1 cellular context compared by ENCODE assay signal in the genomic region with DNA sequence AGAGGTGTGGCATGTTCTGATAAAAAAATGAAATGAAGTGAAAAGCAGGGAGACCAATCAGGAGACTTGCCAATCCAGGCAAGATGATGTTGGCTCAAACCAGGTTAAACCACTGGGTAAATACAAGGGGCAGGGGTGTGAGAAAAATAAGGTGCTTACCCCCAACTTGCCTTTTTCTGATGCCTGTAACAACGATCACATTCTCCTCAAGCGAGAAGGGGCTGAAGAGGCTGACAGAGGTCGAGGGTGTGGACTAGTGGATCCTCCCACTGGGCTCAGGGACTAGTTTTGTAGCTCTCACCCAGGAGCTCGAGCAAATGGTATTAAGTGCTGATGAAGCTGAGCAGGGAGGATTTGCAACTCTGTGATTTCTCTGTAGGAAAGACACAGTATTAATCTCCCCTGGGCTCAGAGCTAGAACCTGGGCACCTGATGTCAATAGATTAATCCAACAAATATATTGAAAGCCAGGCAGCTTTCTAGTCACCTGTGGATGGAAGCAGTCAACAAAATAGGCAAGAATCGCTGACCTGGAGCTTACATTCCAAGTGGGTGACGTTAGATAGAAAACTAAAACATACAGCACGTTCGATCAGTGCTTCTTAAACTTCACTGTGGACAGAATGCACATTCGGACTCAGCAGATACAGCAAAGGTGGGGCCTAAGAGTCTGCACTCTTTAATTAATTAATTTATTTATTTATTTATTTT.
TF ChIP-seq lines count a peak whose summit lies in the region.

No MANE protein-coding gene starts in this region.

TF ChIP-seq in WTC11, 78 proteins besides CTCF, POLR2A, EP300 and RAD21 (continued from another document):
- TF ChIP-seq ARID4B (CRISPR knock-in tag; IDR thresholded peaks at IDR 0.05; ENCODE audit: borderline replicate concordance) (no peak), RORB (CRISPR knock-in tag; IDR thresholded peaks at IDR 0.05) (no peak), ZNF317 (CRISPR knock-in tag; IDR thresholded peaks at IDR 0.05; ENCODE audit: borderline replicate concordance, low read depth) (no peak), ZNF423 (CRISPR knock-in tag; IDR thresholded peaks at IDR 0.05) (no peak), ZNF232 (CRISPR knock-in tag; IDR thresholded peaks at IDR 0.05) (no peak), GRHL2 (CRISPR knock-in tag; IDR thresholded peaks at IDR 0.05; ENCODE audit: insufficient replicate concordance, severe bottlenecking) (no peak), RELA (CRISPR knock-in tag; IDR thresholded peaks at IDR 0.05; ENCODE audit: borderline replicate concordance) (no peak), E2F5 (CRISPR knock-in tag; IDR thresholded peaks at IDR 0.05) (no peak), NR1H2 (CRISPR knock-in tag; IDR thresholded peaks at IDR 0.05) (no peak), ZNF671 (CRISPR knock-in tag; IDR thresholded peaks at IDR 0.05) (no peak), ZNF416 (CRISPR knock-in tag; IDR thresholded peaks at IDR 0.05) (no peak)
- TF ChIP-seq, protein P1, sequence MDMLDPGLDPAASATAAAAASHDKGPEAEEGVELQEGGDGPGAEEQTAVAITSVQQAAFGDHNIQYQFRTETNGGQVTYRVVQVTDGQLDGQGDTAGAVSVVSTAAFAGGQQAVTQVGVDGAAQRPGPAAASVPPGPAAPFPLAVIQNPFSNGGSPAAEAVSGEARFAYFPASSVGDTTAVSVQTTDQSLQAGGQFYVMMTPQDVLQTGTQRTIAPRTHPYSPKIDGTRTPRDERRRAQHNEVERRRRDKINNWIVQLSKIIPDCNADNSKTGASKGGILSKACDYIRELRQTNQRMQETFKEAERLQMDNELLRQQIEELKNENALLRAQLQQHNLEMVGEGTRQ (CRISPR knock-in tag; IDR thresholded peaks at IDR 0.05), result no peak
- TF ChIP-seq, protein P2, sequence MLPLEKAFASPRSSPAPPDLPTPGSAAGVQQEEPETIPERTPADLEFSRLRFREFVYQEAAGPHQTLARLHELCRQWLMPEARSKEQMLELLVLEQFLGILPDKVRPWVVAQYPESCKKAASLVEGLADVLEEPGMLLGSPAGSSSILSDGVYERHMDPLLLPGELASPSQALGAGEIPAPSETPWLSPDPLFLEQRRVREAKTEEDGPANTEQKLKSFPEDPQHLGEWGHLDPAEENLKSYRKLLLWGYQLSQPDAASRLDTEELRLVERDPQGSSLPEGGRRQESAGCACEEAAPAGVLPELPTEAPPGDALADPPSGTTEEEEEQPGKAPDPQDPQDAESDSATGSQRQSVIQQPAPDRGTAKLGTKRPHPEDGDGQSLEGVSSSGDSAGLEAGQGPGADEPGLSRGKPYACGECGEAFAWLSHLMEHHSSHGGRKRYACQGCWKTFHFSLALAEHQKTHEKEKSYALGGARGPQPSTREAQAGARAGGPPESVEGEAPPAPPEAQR (CRISPR knock-in tag; IDR thresholded peaks at IDR 0.05), result no peak
- TF ChIP-seq, protein P3, sequence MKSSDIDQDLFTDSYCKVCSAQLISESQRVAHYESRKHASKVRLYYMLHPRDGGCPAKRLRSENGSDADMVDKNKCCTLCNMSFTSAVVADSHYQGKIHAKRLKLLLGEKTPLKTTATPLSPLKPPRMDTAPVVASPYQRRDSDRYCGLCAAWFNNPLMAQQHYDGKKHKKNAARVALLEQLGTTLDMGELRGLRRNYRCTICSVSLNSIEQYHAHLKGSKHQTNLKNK (CRISPR knock-in tag; IDR thresholded peaks at IDR 0.05), result no peak
TF ChIP-seq in WTC11: peak in this region for 0.
